9 cellular contexts compared by ENCODE assay signal in the genomic region with DNA sequence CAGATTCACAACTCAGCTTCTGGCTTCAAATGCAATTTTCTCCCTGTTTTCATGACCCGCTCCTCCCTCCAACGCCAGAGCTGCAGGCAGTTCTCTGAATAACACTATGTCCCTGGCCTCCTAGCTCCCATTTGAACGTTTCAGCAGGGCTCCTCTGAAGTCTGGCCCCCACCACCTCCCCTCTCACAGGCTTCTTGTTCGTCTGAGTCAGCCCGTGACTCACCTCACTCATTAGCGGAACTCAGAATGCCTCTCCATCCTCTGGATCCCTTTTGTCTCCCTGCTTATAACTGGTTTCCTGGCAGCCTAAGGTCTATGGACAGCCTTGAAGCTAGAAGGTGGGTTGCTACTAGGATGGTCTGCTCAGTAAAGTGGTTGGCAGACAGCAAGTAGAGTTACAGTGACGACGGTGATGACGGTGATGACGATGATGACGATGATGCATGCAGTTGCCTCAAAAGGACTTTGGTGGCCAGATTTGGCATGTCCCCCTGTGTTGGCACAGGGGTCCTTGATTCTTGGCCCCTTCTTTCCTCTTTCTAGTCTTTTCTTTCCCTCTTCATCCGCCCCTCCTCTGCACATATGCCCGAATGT.
DNase-seq lines count a peak whose midpoint lies in the region; ATAC-seq, FAIRE-seq and TF ChIP-seq lines count a peak whose summit lies in the region.
"Had no signal": no experiment of that assay in that cellular context is flagged by ENCODE, and none has a peak within 500 bp of the region (broad histone marks: within the 10 kb centered on the region; RNA-seq: fewer than 3 reads in every experiment).

No MANE protein-coding gene starts in this region.

- WGBS in lower leg skin, 2 donors, result 74 to 79% methylated on average over 13 of the region's 13 CpGs

- H3K4me1 ChIP-seq in astrocyte (ENCODE audit: insufficient read depth, low read length), result peaks cover 18% of the 10 kb centered on the region

- H3K4me3 ChIP-seq in H7 (ENCODE audit: insufficient read depth, low read depth, low read length), result no peak overlapping the region
- H3K4me3 ChIP-seq in astrocyte (ENCODE audit: insufficient read depth, low read depth, low read length), result no peak overlapping the region
- H3K4me3 ChIP-seq in lower leg skin (ENCODE audit: low read depth, poor library complexity, severe bottlenecking), result no peak overlapping the region

- DNase-seq in AG08396 (ENCODE audit: low spot score) (peak; percentile 76), H7 (peak; percentile 44), astrocyte (ENCODE audit: low read depth) (peak; percentile 95), lower leg skin (ENCODE audit: low spot score in 2 of 2) (peak; percentile 37 to 48), ureter (ENCODE audit: low spot score) (no peak), NCI-H510A treated with DMSO at 0.1 percent for 48 hours (lab: John Stamatoyannopoulos, UW) (no peak)
- no peak for DNase-seq in activated T-helper 1 cell treated with anti-CD3 and anti-CD28 coated beads, Interleukin-12 subunit alpha, Interleukin-12 subunit beta, Interleukin-2, Interleukin-4 antibody, amounts not matched to agents 30 ng/mL and 10 ng/mL and 1 ng/mL, durations not matched to agents 14 hours and 24 hours and 36 hours (ENCODE audit: low spot score)

- no peaks in the 10 kb centered on the region for H3K9me3 ChIP-seq in astrocyte (ENCODE audit: insufficient read depth, low read depth, low read length)

- peak overlapping the region; percentile 88 for H3K27ac Mint-ChIP-seq in astrocyte (ENCODE audit: unreplicated experiment)
- no peak overlapping the region for H3K27ac Mint-ChIP-seq in activated T-helper 1 cell treated with anti-CD3 and anti-CD28 coated beads, Interleukin-12 subunit alpha, Interleukin-12 subunit beta, Interleukin-2, Interleukin-4 antibody, amounts not matched to agents 30 ng/mL and 10 ng/mL and 1 ng/mL, durations not matched to agents 14 hours and 24 hours and 36 hours
- H3K27ac Mint-ChIP-seq: activated naive CD4-positive, alpha-beta T cell treated with anti-CD3 and anti-CD28 coated beads, Interleukin-2, amount 50 U/mL, for 72 hours had no signal

- H3K4me3 Mint-ChIP-seq in astrocyte (ENCODE audit: unreplicated experiment), result no peak overlapping the region
- no peak overlapping the region for H3K4me3 Mint-ChIP-seq in activated T-helper 1 cell treated with anti-CD3 and anti-CD28 coated beads, Interleukin-12 subunit alpha, Interleukin-12 subunit beta, Interleukin-2, Interleukin-4 antibody, amounts not matched to agents 30 ng/mL and 10 ng/mL and 1 ng/mL, durations not matched to agents 14 hours and 24 hours and 36 hours

- H3K27me3 Mint-ChIP-seq in astrocyte (ENCODE audit: low read depth, unreplicated experiment), result no peaks in the 10 kb centered on the region
- H3K27me3 Mint-ChIP-seq in activated T-helper 1 cell treated with anti-CD3 and anti-CD28 coated beads, Interleukin-12 subunit alpha, Interleukin-12 subunit beta, Interleukin-2, Interleukin-4 antibody, amounts not matched to agents 30 ng/mL and 10 ng/mL and 1 ng/mL, durations not matched to agents 14 hours and 24 hours and 36 hours (ENCODE audit: insufficient read depth), result peaks cover 5% of the 10 kb centered on the region

- peak overlapping the region; percentile 39 for H3K9ac ChIP-seq in astrocyte (ENCODE audit: low read length)

- intact Hi-C loops in lower leg skin (cut with DNase I; ENCODE audit: low total_unique reads), result no loop called here
- intact Hi-C loops in activated T-helper 1 cell treated with anti-CD3 and anti-CD28 coated beads, Interleukin-12 subunit alpha, Interleukin-12 subunit beta, Interleukin-2, Interleukin-4 antibody, amounts not matched to agents 30 ng/mL and 10 ng/mL and 1 ng/mL, durations not matched to agents 14 hours and 24 hours and 36 hours (cut with micrococcal nuclease), result no loop called here

- peak overlapping the region; percentile 64 for H3K4me2 ChIP-seq in astrocyte (ENCODE audit: low read length)

- peaks cover 2% of the 10 kb centered on the region for H3K9me3 Mint-ChIP-seq in astrocyte (ENCODE audit: unreplicated experiment)
- H3K9me3 Mint-ChIP-seq in activated T-helper 1 cell treated with anti-CD3 and anti-CD28 coated beads, Interleukin-12 subunit alpha, Interleukin-12 subunit beta, Interleukin-2, Interleukin-4 antibody, amounts not matched to agents 30 ng/mL and 10 ng/mL and 1 ng/mL, durations not matched to agents 14 hours and 24 hours and 36 hours, result no peaks in the 10 kb centered on the region

- TF ChIP-seq POLR2A in lower leg skin (IDR thresholded peaks at IDR 0.05), result no peak

- no peaks in the 10 kb centered on the region for H3K79me2 ChIP-seq in astrocyte (ENCODE audit: insufficient read depth, low read length)

- peak; percentile 66 for FAIRE-seq in astrocyte (lab: Jason Lieb, UNC)

- TF ChIP-seq CTCF in astrocyte (IDR thresholded peaks at IDR 0.05; ENCODE audit: insufficient read depth, low read depth, low read length) (no peak), lower leg skin (IDR thresholded peaks at IDR 0.05) (no peak)

- H4K20me1 ChIP-seq in astrocyte (ENCODE audit: insufficient read depth, low read length), result no peaks in the 10 kb centered on the region

- H3K36me3 ChIP-seq in H7 (replicated peaks; ENCODE audit: control insufficient read depth, insufficient read depth, low read length) (no peaks in the 10 kb centered on the region), astrocyte (ENCODE audit: insufficient read depth, low read length) (no peaks in the 10 kb centered on the region)

- peak overlapping the region; percentile 63 for H2AFZ ChIP-seq in astrocyte (ENCODE audit: low read depth, low read length)

- peaks cover 26% of the 10 kb centered on the region for H3K4me1 Mint-ChIP-seq in astrocyte (ENCODE audit: low read depth, unreplicated experiment)
- H3K4me1 Mint-ChIP-seq in activated T-helper 1 cell treated with anti-CD3 and anti-CD28 coated beads, Interleukin-12 subunit alpha, Interleukin-12 subunit beta, Interleukin-2, Interleukin-4 antibody, amounts not matched to agents 30 ng/mL and 10 ng/mL and 1 ng/mL, durations not matched to agents 14 hours and 24 hours and 36 hours (ENCODE audit: low read depth), result no peaks in the 10 kb centered on the region

- H3K27ac ChIP-seq in astrocyte (ENCODE audit: low read depth, low read length), result peak overlapping the region; percentile 46

- ATAC-seq in GM21381 (IDR thresholded peaks at IDR 0.05; ENCODE audit: unreplicated experiment), result no peak
- ATAC-seq: activated naive CD4-positive, alpha-beta T cell treated with anti-CD3 and anti-CD28 coated beads, Interleukin-2, amount 50 U/mL, for 72 hours had no signal

- no peaks in the 10 kb centered on the region for H3K27me3 ChIP-seq in H7 (ENCODE audit: control insufficient read depth, insufficient read depth, low read length)
- H3K27me3 ChIP-seq in astrocyte (ENCODE audit: insufficient read depth, low read length), result no peaks in the 10 kb centered on the region

- no peaks in the 10 kb centered on the region for H3K36me3 Mint-ChIP-seq in astrocyte (ENCODE audit: low read depth, unreplicated experiment)
- no peaks in the 10 kb centered on the region for H3K36me3 Mint-ChIP-seq in activated T-helper 1 cell treated with anti-CD3 and anti-CD28 coated beads, Interleukin-12 subunit alpha, Interleukin-12 subunit beta, Interleukin-2, Interleukin-4 antibody, amounts not matched to agents 30 ng/mL and 10 ng/mL and 1 ng/mL, durations not matched to agents 14 hours and 24 hours and 36 hours (ENCODE audit: low read depth)
- H3K36me3 Mint-ChIP-seq: activated naive CD4-positive, alpha-beta T cell treated with anti-CD3 and anti-CD28 coated beads, Interleukin-2, amount 50 U/mL, for 72 hours had no signal

Comparison
In these comparisons a context has a peak if more than half of its experiments do, and no peak if none do; other contexts are left out.
1. DNase-seq: peak in AG08396 (single experiment), H7 (single experiment), astrocyte (single experiment) and lower leg skin (2 of 2); none in ureter (single experiment), NCI-H510A treated with DMSO at 0.1 percent for 48 hours (single experiment) and activated T-helper 1 cell treated with anti-CD3 and anti-CD28 coated beads, Interleukin-12 subunit alpha, Interleukin-12 subunit beta, Interleukin-2, Interleukin-4 antibody, amounts not matched to agents 30 ng/mL and 10 ng/mL and 1 ng/mL, durations not matched to agents 14 hours and 24 hours and 36 hours (single experiment).